In genomic region chr7:140165422-140165821, GRCh38 we compare ENCODE assay signal across 9 cellular contexts. TPM values are rescaled to one million over a fixed set of nuclear protein-coding genes. Genes with fewer than 3 reads are reported as not detected.
DNase-seq lines count a peak whose midpoint lies in the region; ATAC-seq and TF ChIP-seq lines count a peak whose summit lies in the region.
"Had no signal": no experiment of that assay in that cellular context is flagged by ENCODE, and none has a peak within 500 bp of the region (broad histone marks: within the 10 kb centered on the region; RNA-seq: fewer than 3 reads in every experiment).

No MANE protein-coding gene starts in this region.

- ATAC-seq in activated CD4-positive, alpha-beta T cell treated with anti-CD3 and anti-CD28 coated beads for 36 hours, result peak; percentile 90
- ATAC-seq in psoas muscle, result peak in 3 of 4 donors; percentile 72 to 87 (median 80)

- peak overlapping the region; percentile 26 for H3K4me3 Mint-ChIP-seq in activated CD4-positive, alpha-beta T cell treated with anti-CD3 and anti-CD28 coated beads for 36 hours

- H3K4me3 ChIP-seq in NB4 (ENCODE audit: low read depth, low read length) (peak overlapping the region; percentile 18), choroid plexus epithelial cell (ENCODE audit: low read depth, low read length) (no peak overlapping the region), psoas muscle (no peak overlapping the region), coronary artery (no peak overlapping the region)

- CTCF ChIA-PET in activated CD4-positive, alpha-beta T cell treated with anti-CD3 and anti-CD28 coated beads for 36 hours (lab: Charles Lee), result interaction anchor here (0.6 to 2.1 kb wide), 5 partner anchors 18 to 139 kb away, joined by 3 to 6 read pairs (median 3); no protein-coding TSS in a partner anchor

- H3K9me3 ChIP-seq in psoas muscle, result no peaks in the 10 kb centered on the region

- no peaks in the 10 kb centered on the region for H3K27me3 Mint-ChIP-seq in activated CD4-positive, alpha-beta T cell treated with anti-CD3 and anti-CD28 coated beads for 36 hours

- H3K36me3 ChIP-seq in psoas muscle (ENCODE audit: insufficient read depth in 1 of 2, low read depth in 1 of 2), result no peaks in the 10 kb centered on the region

- POLR2A ChIA-PET in activated CD4-positive, alpha-beta T cell treated with anti-CD3 and anti-CD28 coated beads for 36 hours (lab: Charles Lee), result interaction anchor here (0.6 kb wide), 3 partner anchors 11 to 87 kb away, joined by 3 to 4 read pairs (median 3); no protein-coding TSS in a partner anchor

- no peak for TF ChIP-seq CTCF in NB4 (IDR thresholded peaks at IDR 0.05; ENCODE audit: low read depth, low read length)
- no peak for TF ChIP-seq CTCF in choroid plexus epithelial cell (conservative IDR thresholded peaks at IDR 0.05; ENCODE audit: low read depth, low read length)
- TF ChIP-seq CTCF in psoas muscle (IDR thresholded peaks at IDR 0.05), result no peak
- TF ChIP-seq CTCF in coronary artery (IDR thresholded peaks at IDR 0.05), result no peak

- peaks cover 5% of the 10 kb centered on the region for H3K36me3 Mint-ChIP-seq in activated CD4-positive, alpha-beta T cell treated with anti-CD3 and anti-CD28 coated beads for 36 hours (ENCODE audit: low read depth)

- no peak overlapping the region for H3K27ac ChIP-seq in psoas muscle
- H3K27ac ChIP-seq in coronary artery, result no peak overlapping the region

- H3K27ac Mint-ChIP-seq in activated CD4-positive, alpha-beta T cell treated with anti-CD3 and anti-CD28 coated beads for 36 hours, result peak overlapping the region; percentile 95

- TF ChIP-seq POLR2A in NB4 (IDR thresholded peaks at IDR 0.05; ENCODE audit: extremely low read depth, insufficient read length), result no peak

- no peaks in the 10 kb centered on the region for H3K9me3 Mint-ChIP-seq in activated CD4-positive, alpha-beta T cell treated with anti-CD3 and anti-CD28 coated beads for 36 hours (ENCODE audit: low read depth)

- H3K27me3 ChIP-seq in psoas muscle (ENCODE audit: insufficient read depth in 3 of 3, low read length in 2 of 3), result no peaks in the 10 kb centered on the region

- H3K4me1 ChIP-seq in psoas muscle, result peaks cover 48% of the 10 kb centered on the region

- peaks cover 78% of the 10 kb centered on the region for H3K4me1 Mint-ChIP-seq in activated CD4-positive, alpha-beta T cell treated with anti-CD3 and anti-CD28 coated beads for 36 hours

- DNase-seq in activated CD4-positive, alpha-beta T cell treated with anti-CD3 and anti-CD28 coated beads for 36 hours, result peak; percentile 28
- DNase-seq in activated CD4-positive, alpha-beta T cell treated with anti-CD3 and anti-CD28 coated beads, Interleukin-2, amount 50 U/mL, for 4 hours, result no peak
- DNase-seq in NB4 (ENCODE audit: low read depth) (peak; percentile 94), choroid plexus epithelial cell (ENCODE audit: low read depth) (peak; percentile 82), psoas muscle (no peak), NCI-H82 treated with DMSO at 0.1 percent for 48 hours (lab: John Stamatoyannopoulos, UW; ENCODE audit: unreplicated experiment) (no peak), coronary artery (ENCODE audit: low spot score) (no peak), NCI-H146 treated with DMSO at 0.1 percent for 48 hours (lab: John Stamatoyannopoulos, UW; ENCODE audit: unreplicated experiment) (no peak)
- DNase-seq: activated CD8-positive, alpha-beta memory T cell treated with anti-CD3 and anti-CD28 coated beads for 24 hours had no signal

- 66 to 79% (median 71%) methylated on average over 3 of the region's 3 CpGs for WGBS in psoas muscle, 3 donors

- intact Hi-C loops in activated CD4-positive, alpha-beta T cell treated with anti-CD3 and anti-CD28 coated beads for 36 hours (cut with DNase I, micrococcal nuclease), result loop anchor here in 1 of 2 experiments (1.0 kb wide), 1 partner anchor 10 kb away; no protein-coding TSS in a partner anchor
- intact Hi-C loops in psoas muscle (cut with DNase I), result no loop called here

RNA-seq across cellular contexts. Expression of gene KDM7A, which starts 11.4 kb away (rescaled TPM):
- 10 to 100 TPM; 17.9 to 28.7 TPM for total RNA-seq in activated CD4-positive, alpha-beta T cell treated with anti-CD3 and anti-CD28 coated beads for 36 hours
- total RNA-seq in psoas muscle, result 10 to 100 TPM; 27.4 to 59.4 (median 39.1) TPM
- 10 to 100 TPM in 2 of 3 donors, 1 to 10 TPM in 1; 5.5 to 23.3 (median 13.7) TPM for polyA plus RNA-seq in psoas muscle

Comparison
In these comparisons a context has a peak if more than half of its experiments do, and no peak if none do; other contexts are left out.
1. DNase-seq: peak in activated CD4-positive, alpha-beta T cell treated with anti-CD3 and anti-CD28 coated beads for 36 hours (single experiment), NB4 (single experiment) and choroid plexus epithelial cell (single experiment); none in activated CD4-positive, alpha-beta T cell treated with anti-CD3 and anti-CD28 coated beads, Interleukin-2, amount 50 U/mL, for 4 hours (0 of 2), psoas muscle (0 of 2), NCI-H82 treated with DMSO at 0.1 percent for 48 hours (single experiment), coronary artery (single experiment) and NCI-H146 treated with DMSO at 0.1 percent for 48 hours (single experiment).